Comparison of ENCODE assay signal across 9 cellular contexts in the genomic region with DNA sequence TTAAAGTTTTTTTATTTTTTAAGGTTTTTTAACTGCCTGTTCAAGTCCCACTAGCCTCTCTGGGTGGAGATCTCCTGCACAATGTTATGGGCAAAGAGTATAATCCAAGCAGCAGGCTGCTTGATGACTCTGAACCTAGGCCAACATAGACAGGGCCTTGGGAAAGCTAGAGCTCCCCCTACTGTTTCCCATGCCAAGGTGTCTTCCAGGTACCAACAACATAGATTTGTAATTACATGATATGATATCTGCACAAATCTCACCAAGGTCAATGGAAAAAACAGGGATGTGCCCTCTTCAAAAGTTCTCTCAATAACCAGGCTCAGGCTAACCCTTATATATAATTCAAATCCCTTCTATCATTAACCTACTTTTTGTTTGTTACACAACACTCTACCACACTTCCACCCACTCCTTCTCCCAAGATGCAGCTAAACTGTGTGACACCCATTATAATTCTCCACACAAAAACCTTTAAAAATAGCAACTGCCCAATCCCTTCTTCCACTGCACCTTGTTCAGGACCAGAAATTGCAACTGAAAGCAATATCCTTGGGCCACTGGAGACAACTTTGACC. TPM values are rescaled to one million over a fixed set of nuclear protein-coding genes. Genes with fewer than 3 reads are reported as not detected.
DNase-seq lines count a peak whose midpoint lies in the region; TF ChIP-seq lines count a peak whose summit lies in the region.
"Had no signal": no experiment of that assay in that cellular context is flagged by ENCODE, and none has a peak within 500 bp of the region (broad histone marks: within the 10 kb centered on the region; RNA-seq: fewer than 3 reads in every experiment).

No MANE protein-coding gene starts in this region.

- no peak overlapping the region for H3K27ac ChIP-seq in CD8-positive, alpha-beta memory T cell (ENCODE audit: low read depth, low read length)
- H3K27ac ChIP-seq in H9 (ENCODE audit: insufficient read length, low read depth, low read length) = no peak overlapping the region
- no peak overlapping the region for H3K27ac ChIP-seq in ovary

- H2BK15ac ChIP-seq in H9 (ENCODE audit: low read depth, low read length) = no peak overlapping the region

- H3K9ac ChIP-seq in H9 (ENCODE audit: extremely low read depth, insufficient read length, low read length) = no peak overlapping the region

- POLR2A ChIA-PET in CD8-positive, alpha-beta memory T cell (lab: Charles Lee) = no interaction called here

- H2BK120ac ChIP-seq in H9 (ENCODE audit: low read depth, low read length, poor library complexity, severe bottlenecking) = no peak overlapping the region

- H4K8ac ChIP-seq in H9 (replicated peaks; ENCODE audit: insufficient read length, low read depth, low read length) = no peak overlapping the region

- H3K4me2 ChIP-seq in H9 (ENCODE audit: insufficient read depth, insufficient read length, low read length) = no peak overlapping the region

- H4K91ac ChIP-seq in H9 (ENCODE audit: insufficient read length, low read depth, low read length) = no peak overlapping the region

- TF ChIP-seq CTCF in H9 (conservative IDR thresholded peaks at IDR 0.05) = peak; percentile 88
- no peak for TF ChIP-seq CTCF in ovary (IDR thresholded peaks at IDR 0.05)

- no peaks in the 10 kb centered on the region for H3K27me3 ChIP-seq in CD8-positive, alpha-beta memory T cell (ENCODE audit: insufficient read depth, low read length, poor library complexity, severe bottlenecking)
- H3K27me3 ChIP-seq in H9 (ENCODE audit: insufficient read depth, low read length) (no peaks in the 10 kb centered on the region), ovary (no peaks in the 10 kb centered on the region)

- H3K4me1 ChIP-seq in CD8-positive, alpha-beta memory T cell (ENCODE audit: insufficient read depth, low read length) = no peaks in the 10 kb centered on the region
- H3K4me1 ChIP-seq in H9 (ENCODE audit: insufficient read depth, low read length) = no peaks in the 10 kb centered on the region
- no peaks in the 10 kb centered on the region for H3K4me1 ChIP-seq in ovary (ENCODE audit: insufficient read depth)

- peaks cover 18% of the 10 kb centered on the region for H3K36me3 ChIP-seq in CD8-positive, alpha-beta memory T cell (ENCODE audit: insufficient read depth, low read length)
- H3K36me3 ChIP-seq in ovary = no peaks in the 10 kb centered on the region

- no peak overlapping the region for H4K5ac ChIP-seq in H9 (ENCODE audit: insufficient read length, low read depth, low read length)

- no peaks in the 10 kb centered on the region for H3K27me3 Mint-ChIP-seq in CD8-positive, alpha-beta memory T cell
- H3K27me3 Mint-ChIP-seq in H9 (ENCODE audit: low read depth) = no peaks in the 10 kb centered on the region; the same call in 1 of the 2 replicates
- H3K27me3 Mint-ChIP-seq: stimulated activated naive CD8-positive, alpha-beta T cell treated with anti-CD3 and anti-CD28 coated beads, Interleukin-15, Interleukin-2, amounts not matched to agents 100 ng/mL and 50 ng/mL, for 24 hours had no signal

- no peak overlapping the region for H3K14ac ChIP-seq in H9 (ENCODE audit: insufficient read depth, low read length)

- no peak overlapping the region for H3K4me3 ChIP-seq in CD8-positive, alpha-beta memory T cell (ENCODE audit: low read length)
- no peak overlapping the region for H3K4me3 ChIP-seq in ovary

- no peak overlapping the region for H3T11ph ChIP-seq in H9 (ENCODE audit: low read length)

- TF ChIP-seq EP300 in ovary (IDR thresholded peaks at IDR 0.05) = no peak

- no peaks in the 10 kb centered on the region for H3K79me2 ChIP-seq in H9 (ENCODE audit: insufficient read depth, low read length)

- H4K20me1 ChIP-seq in H9 (ENCODE audit: control insufficient read depth, insufficient read depth, insufficient read length) = no peaks in the 10 kb centered on the region

- H3K27ac Mint-ChIP-seq in CD8-positive, alpha-beta memory T cell = peak overlapping the region in 4 of 8 donors; percentile 7 to 54 (median 24)
- H3K27ac Mint-ChIP-seq in H9 = no peak overlapping the region
- H3K27ac Mint-ChIP-seq: stimulated activated naive CD8-positive, alpha-beta T cell treated with anti-CD3 and anti-CD28 coated beads, Interleukin-15, Interleukin-2, amounts not matched to agents 100 ng/mL and 50 ng/mL, for 24 hours had no signal

- H3K9me3 Mint-ChIP-seq in CD8-positive, alpha-beta memory T cell = no peaks in the 10 kb centered on the region
- no peaks in the 10 kb centered on the region for H3K9me3 Mint-ChIP-seq in H9
- H3K9me3 Mint-ChIP-seq: stimulated activated naive CD8-positive, alpha-beta T cell treated with anti-CD3 and anti-CD28 coated beads, Interleukin-15, Interleukin-2, amounts not matched to agents 100 ng/mL and 50 ng/mL, for 24 hours had no signal

- no peaks in the 10 kb centered on the region for H3K23me2 ChIP-seq in H9 (ENCODE audit: insufficient read length, low read depth, low read length, poor library complexity, severe bottlenecking)

- no peak overlapping the region for H2AFZ ChIP-seq in H9 (ENCODE audit: low read length)

- H3K23ac ChIP-seq in H9 (ENCODE audit: insufficient read length, low read depth, low read length) = no peak overlapping the region

- no peak overlapping the region for H3K18ac ChIP-seq in H9 (ENCODE audit: insufficient read length, low read depth, low read length)

- intact Hi-C loops in ovary (cut with DNase I) = no loop called here

- no peak overlapping the region for H3K56ac ChIP-seq in H9 (ENCODE audit: insufficient read length, low read depth, low read length)

- H3K79me1 ChIP-seq in H9 (ENCODE audit: insufficient read depth, low read depth, low read length, poor library complexity, severe bottlenecking) = peaks cover 3% of the 10 kb centered on the region

- CTCF ChIA-PET in CD8-positive, alpha-beta memory T cell (lab: Charles Lee) = interaction anchor here (0.6 to 2.2 kb wide), 9 partner anchors 9 to 819 kb away, joined by 3 to 10 read pairs (median 3); partner anchors contain the start of genes DCAF1 and MANF

- no peaks in the 10 kb centered on the region for H3K9me3 ChIP-seq in CD8-positive, alpha-beta memory T cell (ENCODE audit: low read length)
- H3K9me3 ChIP-seq in H9 (ENCODE audit: control insufficient read depth, low read depth, low read length) = no peaks in the 10 kb centered on the region
- no peaks in the 10 kb centered on the region for H3K9me3 ChIP-seq in ovary

- peaks cover 0 to 69% (median 13%) of the 10 kb centered on the region in 3 donors for H3K36me3 Mint-ChIP-seq in CD8-positive, alpha-beta memory T cell
- H3K36me3 Mint-ChIP-seq in H9 (ENCODE audit: insufficient read depth in 1 of 3, low read depth in 3 of 3) = peaks cover 6 to 37% (median 10%) of the 10 kb centered on the region in 3 experiments; a peak in 6 of 7 replicates

- H3K4ac ChIP-seq in H9 (ENCODE audit: low read depth, low read length) = no peak overlapping the region

- H2BK12ac ChIP-seq in H9 (ENCODE audit: insufficient read length, low read depth, low read length) = no peak overlapping the region

- no peak for TF ChIP-seq POLR2A in ovary (IDR thresholded peaks at IDR 0.05)

- DNase-seq in CD8-positive, alpha-beta memory T cell = peak in 4 of 5 donors; percentile 10 to 57 (median 38)
- peak; percentile 57 for DNase-seq in H9
- peak; percentile 1 for DNase-seq in NCI-H82 treated with DMSO at 0.1 percent for 48 hours (lab: John Stamatoyannopoulos, UW; ENCODE audit: unreplicated experiment)
- DNase-seq in activated effector memory CD4-positive, alpha-beta T cell treated with anti-CD3 and anti-CD28 coated beads, Interleukin-2, amount 50 U/mL, for 16 hours = peak; percentile 71
- peak; percentile 39 for DNase-seq in glomerular visceral epithelial cell (ENCODE audit: extremely low spot score)
- peak; percentile 61 for DNase-seq in renal cortical epithelial cell (ENCODE audit: low read depth)
- DNase-seq in DMS114 treated with DMSO at 0.1 percent for 48 hours (lab: John Stamatoyannopoulos, UW; ENCODE audit: unreplicated experiment) = no peak
- no peak for DNase-seq in ovary

- no peak overlapping the region for H3K4me3 Mint-ChIP-seq in CD8-positive, alpha-beta memory T cell
- H3K4me3 Mint-ChIP-seq in H9 = no peak overlapping the region
- H3K4me3 Mint-ChIP-seq: stimulated activated naive CD8-positive, alpha-beta T cell treated with anti-CD3 and anti-CD28 coated beads, Interleukin-15, Interleukin-2, amounts not matched to agents 100 ng/mL and 50 ng/mL, for 24 hours had no signal

- H3K4me1 Mint-ChIP-seq in CD8-positive, alpha-beta memory T cell = peaks cover 8 to 10% (median 9%) of the 10 kb centered on the region in 3 donors
- no peaks in the 10 kb centered on the region for H3K4me1 Mint-ChIP-seq in H9

- no peak overlapping the region for H2BK20ac ChIP-seq in H9 (ENCODE audit: low read depth, low read length, poor library complexity, severe bottlenecking)

- no peak overlapping the region for H2AK5ac ChIP-seq in H9 (ENCODE audit: insufficient read length, low read length)

- no peak overlapping the region for H2BK5ac ChIP-seq in H9 (ENCODE audit: insufficient read length, low read length)

RNA-seq across cellular contexts. Expression of gene RBM15B, which starts 43.8 kb away (rescaled TPM):
- 10 to 100 TPM; 47.4 to 47.8 TPM for total RNA-seq in CD8-positive, alpha-beta memory T cell
- 26.7 TPM for polyA plus RNA-seq in CD8-positive, alpha-beta memory T cell
- total RNA-seq in H9 (2021) = 61.1 and 61.9 TPM in 2 replicates
- 23.6 and 37.4 TPM in 2 replicates for total RNA-seq in renal cortical epithelial cell
- total RNA-seq in ovary = 10 to 100 TPM; 21.3 to 40.2 (median 30.0) TPM
- 10 to 100 TPM; 16.1 to 19.6 TPM for polyA plus RNA-seq in ovary

RNA-seq across cellular contexts. Expression of gene MANF, which starts 49.7 kb away (rescaled TPM):
- 100 to 1,000 TPM; 197 to 204 TPM for total RNA-seq in CD8-positive, alpha-beta memory T cell
- polyA plus RNA-seq in CD8-positive, alpha-beta memory T cell = 64.5 TPM
- total RNA-seq in H9 (2021) (145 and 148 TPM in 2 replicates), renal cortical epithelial cell (51.6 and 201 TPM in 2 replicates), ovary (10 to 100 TPM; 18.4 to 75.5 (median 43.4) TPM)
- polyA plus RNA-seq in ovary = 100 to 1,000 TPM in 1 of 2 donors, 10 to 100 TPM in 1; 35.0 to 105 TPM

Comparison
In these comparisons a context has a peak if more than half of its experiments do, and no peak if none do; other contexts are left out.
1. DNase-seq: peak in CD8-positive, alpha-beta memory T cell (4 of 5), H9 (single experiment), NCI-H82 treated with DMSO at 0.1 percent for 48 hours (single experiment), activated effector memory CD4-positive, alpha-beta T cell treated with anti-CD3 and anti-CD28 coated beads, Interleukin-2, amount 50 U/mL, for 16 hours (single experiment), glomerular visceral epithelial cell (single experiment) and renal cortical epithelial cell (single experiment); none in DMS114 treated with DMSO at 0.1 percent for 48 hours (single experiment) and ovary (0 of 5).